Comparison of ENCODE assay signal across 7 cellular contexts in the genomic region with DNA sequence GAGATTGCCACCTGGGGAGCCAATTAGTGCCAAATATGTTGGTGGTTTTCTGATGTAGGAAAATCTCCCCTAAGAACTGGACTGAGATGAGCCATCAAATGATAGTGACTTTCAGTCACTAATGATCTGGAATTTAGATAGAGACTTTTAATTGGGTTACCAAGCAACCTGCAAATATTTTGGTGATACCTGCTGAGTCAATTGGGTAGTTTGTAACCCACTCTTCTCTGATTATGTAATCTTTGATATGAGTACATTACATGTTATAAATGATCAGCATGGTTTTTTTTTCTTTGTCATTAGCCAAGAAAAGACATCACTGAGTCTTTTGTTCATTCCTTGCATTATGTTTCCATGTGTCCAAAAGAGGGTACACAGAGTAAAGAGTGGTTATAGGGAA.
A peak's percentile ranks its signal among the peaks of the same experiment; 100 is the strongest.
DNase-seq lines count a peak whose midpoint lies in the region; ATAC-seq and TF ChIP-seq lines count a peak whose summit lies in the region.
"Not testable (repeated sequence)": the region's sequence is repeated elsewhere in the genome, so short reads cannot be mapped to it uniquely, and the experiment has no call there.

No MANE protein-coding gene starts in this region.

- H3K27ac ChIP-seq in mammary epithelial cell (ENCODE audit: insufficient read depth, low read depth, low read length); mesendoderm (ENCODE audit: low read depth, low read length): not testable (repeated sequence)

- not testable (repeated sequence) for H3K18ac ChIP-seq in mesendoderm (ENCODE audit: low read length)

- not testable (repeated sequence) for H4K20me1 ChIP-seq in mammary epithelial cell (ENCODE audit: insufficient read depth, low read length)

- H3K4me3 Mint-ChIP-seq in activated CD8-positive, alpha-beta T cell treated with anti-CD3 and anti-CD28 coated beads for 36 hours, result not testable (repeated sequence)

- CTCF ChIA-PET in activated CD8-positive, alpha-beta T cell treated with anti-CD3 and anti-CD28 coated beads for 36 hours (lab: Charles Lee); mammary epithelial cell (lab: Charles Lee; ENCODE audit: low non-redundant PET): not testable (repeated sequence)

- H3K9ac ChIP-seq in mammary epithelial cell (ENCODE audit: insufficient read depth, low read length); mesendoderm (ENCODE audit: low read length): not testable (repeated sequence)

- dilution Hi-C loops in mammary epithelial cell (cut with HindIII; ENCODE audit: low sequenced_read_pairs), result not testable (repeated sequence)

- DNase-seq in COR-L47 (lab: John Stamatoyannopoulos, UW), result peak; percentile 42
- peak; percentile 2 for DNase-seq in NCI-H1436 (lab: John Stamatoyannopoulos, UW)
- DNase-seq in NCI-H748 (lab: John Stamatoyannopoulos, UW; ENCODE audit: unreplicated experiment), result peak; percentile 79
- not testable (repeated sequence) for DNase-seq in activated CD8-positive, alpha-beta T cell treated with anti-CD3 and anti-CD28 coated beads for 36 hours
- peak; percentile 1 for DNase-seq in mammary epithelial cell
- DNase-seq in mesendoderm, result peak; percentile 20

- not testable (repeated sequence) for H3K27me3 ChIP-seq in mammary epithelial cell (ENCODE audit: insufficient read depth, low read length); mesendoderm (ENCODE audit: insufficient read depth, low read length, poor library complexity)

- not testable (repeated sequence) for H2BK15ac ChIP-seq in mesendoderm (replicated peaks; ENCODE audit: low read depth)

- H3K9me3 Mint-ChIP-seq in activated CD8-positive, alpha-beta T cell treated with anti-CD3 and anti-CD28 coated beads for 36 hours, result not testable (repeated sequence)

- H3K23ac ChIP-seq in mesendoderm (ENCODE audit: low read length), result not testable (repeated sequence)

- not testable (repeated sequence) for H3K4me1 ChIP-seq in mammary epithelial cell (ENCODE audit: insufficient read depth, low read length); mesendoderm (ENCODE audit: control insufficient read depth, low read depth, low read length)

- H3K4me3 ChIP-seq in mammary epithelial cell (replicated peaks in 1 of 3; ENCODE audit: insufficient read depth in 1 of 3, low read depth in 2 of 3, low read length in 3 of 3); mesendoderm (ENCODE audit: low read length): not testable (repeated sequence)

- not testable (repeated sequence) for H2AFZ ChIP-seq in mammary epithelial cell (ENCODE audit: low read depth, low read length)

- H2BK120ac ChIP-seq in mesendoderm (ENCODE audit: low read depth, low read length), result not testable (repeated sequence)

- peak; percentile 67 for ATAC-seq in GM18868 (IDR thresholded peaks at IDR 0.05; ENCODE audit: unreplicated experiment)
- peak; percentile 34 for ATAC-seq in activated CD8-positive, alpha-beta T cell treated with anti-CD3 and anti-CD28 coated beads for 36 hours

- not testable (repeated sequence) for H3K36me3 ChIP-seq in mammary epithelial cell (ENCODE audit: insufficient read depth, low read length); mesendoderm (ENCODE audit: control insufficient read depth, insufficient read depth, low read length)

- H3K4me1 Mint-ChIP-seq in activated CD8-positive, alpha-beta T cell treated with anti-CD3 and anti-CD28 coated beads for 36 hours (ENCODE audit: low read depth), result not testable (repeated sequence)

- in situ Hi-C loops in mammary epithelial cell (cut with MboI; ENCODE audit: low sequenced_read_pairs in 2 of 2), result not testable (repeated sequence)

- not testable (repeated sequence) for H3K79me1 ChIP-seq in mesendoderm (ENCODE audit: low read length)

- not testable (repeated sequence) for H3K36me3 Mint-ChIP-seq in activated CD8-positive, alpha-beta T cell treated with anti-CD3 and anti-CD28 coated beads for 36 hours (ENCODE audit: low read depth)

- not testable (repeated sequence) for H3K4me2 ChIP-seq in mammary epithelial cell (ENCODE audit: insufficient read depth, low read depth, low read length); mesendoderm (ENCODE audit: low read length)

- H3K9me3 ChIP-seq in mammary epithelial cell (replicated peaks; ENCODE audit: insufficient read depth, low read length), result not testable (repeated sequence)

- not testable (repeated sequence) for H4K5ac ChIP-seq in mesendoderm (ENCODE audit: low read length)

- not testable (repeated sequence) for H3K4ac ChIP-seq in mesendoderm (ENCODE audit: low read depth, low read length)

- POLR2A ChIA-PET in activated CD8-positive, alpha-beta T cell treated with anti-CD3 and anti-CD28 coated beads for 36 hours (lab: Charles Lee), result not testable (repeated sequence)

- not testable (repeated sequence) for H3K27me3 Mint-ChIP-seq in activated CD8-positive, alpha-beta T cell treated with anti-CD3 and anti-CD28 coated beads for 36 hours

- intact Hi-C loops in activated CD8-positive, alpha-beta T cell treated with anti-CD3 and anti-CD28 coated beads for 36 hours (cut with micrococcal nuclease); mammary epithelial cell (cut with micrococcal nuclease): not testable (repeated sequence)

- TF ChIP-seq CTCF in activated CD8-positive, alpha-beta T cell treated with anti-CD3 and anti-CD28 coated beads for 36 hours (IDR thresholded peaks at IDR 0.05); mammary epithelial cell (conservative IDR thresholded peaks at IDR 0.05 in 1 of 2, IDR thresholded peaks at IDR 0.05 in 1 of 2; ENCODE audit: extremely low read depth in 1 of 2, insufficient read depth in 1 of 2, low read depth in 1 of 2, low read length in 2 of 2): not testable (repeated sequence)

- H3K27ac Mint-ChIP-seq in activated CD8-positive, alpha-beta T cell treated with anti-CD3 and anti-CD28 coated beads for 36 hours, result not testable (repeated sequence)

- not testable (repeated sequence) for H2AK5ac ChIP-seq in mesendoderm (ENCODE audit: low read length)

- H3K56ac ChIP-seq in mesendoderm (ENCODE audit: low read length), result not testable (repeated sequence)

- H4K8ac ChIP-seq in mesendoderm (ENCODE audit: low read depth, low read length), result not testable (repeated sequence)

- BruUV-seq in mammary epithelial cell (replicated peaks; lab: Mats Ljungman, UMichigan), result not testable (repeated sequence)

- H2BK5ac ChIP-seq in mesendoderm (ENCODE audit: low read length), result not testable (repeated sequence)

- not testable (repeated sequence) for H3K79me2 ChIP-seq in mammary epithelial cell (ENCODE audit: insufficient read depth, low read length); mesendoderm (ENCODE audit: control insufficient read depth, insufficient read depth, low read length)
